In the genomic region with DNA sequence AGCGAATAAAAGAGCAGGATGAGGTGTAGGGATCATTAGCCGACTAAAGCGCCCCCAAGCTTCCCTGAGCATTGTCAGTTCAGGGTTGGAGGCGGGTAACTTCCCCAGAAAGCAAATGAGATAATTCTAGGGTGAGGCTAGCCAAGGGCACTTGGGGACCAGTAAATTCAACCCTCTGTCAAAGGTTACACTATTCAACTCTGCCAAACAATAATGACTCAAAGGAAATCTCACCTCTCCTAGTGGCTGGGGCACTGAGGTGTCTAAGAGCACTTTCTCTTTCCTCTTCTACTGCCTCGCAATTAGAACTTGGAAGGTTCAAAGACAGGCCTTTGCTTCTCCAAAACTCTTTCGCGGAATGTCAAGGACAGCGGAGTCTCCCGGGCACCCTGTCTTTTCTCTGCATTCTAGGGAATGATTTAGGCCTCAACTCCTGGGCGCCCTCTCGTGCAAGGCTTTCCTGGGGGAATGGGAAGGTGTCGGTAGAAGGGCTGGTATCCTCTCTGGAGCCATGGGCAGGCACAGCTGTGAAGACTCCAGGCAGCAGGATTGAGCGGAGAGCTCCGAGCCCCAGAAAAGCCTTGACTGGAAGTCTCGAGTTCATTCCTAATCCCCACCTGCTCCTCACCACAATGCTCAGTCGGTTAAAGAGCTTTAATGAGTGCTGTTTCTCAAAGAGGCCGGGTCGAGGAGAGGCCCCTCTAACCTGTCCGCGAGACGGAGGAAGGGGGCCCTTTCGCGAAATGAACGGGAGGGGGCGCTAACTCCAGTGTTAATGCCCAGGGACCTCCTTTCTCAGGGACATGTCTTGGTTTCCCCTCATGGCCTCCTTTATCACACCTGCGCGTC, we compare ENCODE assay signal across 17 cellular contexts. TPM values are rescaled to one million over a fixed set of nuclear protein-coding genes. Genes with fewer than 3 reads are reported as not detected.
DNase-seq lines count a peak whose midpoint lies in the region; ATAC-seq, FAIRE-seq and TF ChIP-seq lines count a peak whose summit lies in the region.
"Had no signal": no experiment of that assay in that cellular context is flagged by ENCODE, and none has a peak within 500 bp of the region (broad histone marks: within the 10 kb centered on the region; RNA-seq: fewer than 3 reads in every experiment).

No MANE protein-coding gene starts in this region.

- no peak overlapping the region for H2BK20ac ChIP-seq in IMR-90 (ENCODE audit: low read depth, low read length)
- no peak overlapping the region; the same call in 1 of the 2 replicates for H2BK20ac ChIP-seq in H1 (ENCODE audit: low read length)

- no peaks in the 10 kb centered on the region for H3K79me2 ChIP-seq in H1 (ENCODE audit: control insufficient read depth in 1 of 2, insufficient read depth in 2 of 2, low read length in 2 of 2)
- no peaks in the 10 kb centered on the region for H3K79me2 ChIP-seq in HepG2 (ENCODE audit: insufficient read depth, low read length)

- dilution Hi-C loops in IMR-90 (cut with HindIII; ENCODE audit: low sequenced_read_pairs, unreplicated experiment), result no loop called here

- no peak overlapping the region for H3K27ac ChIP-seq in IMR-90 (ENCODE audit: insufficient read depth, low read length)
- no peak overlapping the region for H3K27ac ChIP-seq in H1 (ENCODE audit: low read depth, low read length)
- H3K27ac ChIP-seq in gastroesophageal sphincter, result no peak overlapping the region
- no peak overlapping the region for H3K27ac ChIP-seq in HepG2 (ENCODE audit: extremely low read length, insufficient read depth, low read length)
- H3K27ac ChIP-seq: C4-2B, heart left ventricle had no signal

- 0 out of 2 replicates have a peak, but pooled peaks cover 4% of the 10 kb centered on the region for H3K9me3 ChIP-seq in IMR-90 (ENCODE audit: control insufficient read depth, insufficient read depth, low read length)
- no peaks in the 10 kb centered on the region for H3K9me3 ChIP-seq in H1 (ENCODE audit: insufficient read depth in 2 of 2, low read depth in 1 of 2, low read length in 1 of 2)
- H3K9me3 ChIP-seq in gastroesophageal sphincter, result peaks cover 0 to 5% (median 0%) of the 10 kb centered on the region in 3 donors
- H3K9me3 ChIP-seq in HepG2 (ENCODE audit: low read length), result no peaks in the 10 kb centered on the region
- H3K9me3 ChIP-seq: heart left ventricle had no signal

- TF ChIP-seq EP300 in H1 (IDR thresholded peaks at IDR 0.05; ENCODE audit: borderline replicate concordance in 1 of 2, low read depth in 2 of 2, low read length in 2 of 2), result no peak
- TF ChIP-seq EP300 in gastroesophageal sphincter (IDR thresholded peaks at IDR 0.05), result no peak
- TF ChIP-seq EP300 in HepG2 (IDR thresholded peaks at IDR 0.05; ENCODE audit: low read depth in 2 of 2, low read length in 2 of 2), result no peak
- TF ChIP-seq EP300 in HepG2 (CRISPR knock-in tag; IDR thresholded peaks at IDR 0.05; ENCODE audit: borderline replicate concordance), result no peak

- H3K79me1 ChIP-seq in IMR-90 (ENCODE audit: low read depth in 1 of 2, low read length in 2 of 2), result no peaks in the 10 kb centered on the region
- no peaks in the 10 kb centered on the region for H3K79me1 ChIP-seq in H1 (ENCODE audit: low read depth, low read length)

- intact Hi-C loops in IMR-90 (cut with micrococcal nuclease) (no loop called here), HepG2 (cut with micrococcal nuclease; ENCODE audit: unreplicated experiment) (no loop called here)

- in situ Hi-C loops in IMR-90 (cut with MboI; ENCODE audit: low sequenced_read_pairs) (no loop called here), HepG2 (cut with HindIII; ENCODE audit: extremely low pct_ligation_motif_present, low pct_unique_long_range_greater_than_20kb) (no loop called here)

- H4K5ac ChIP-seq in IMR-90 (ENCODE audit: low read depth, low read length) (no peak overlapping the region), H1 (ENCODE audit: insufficient read length, low read depth, low read length) (no peak overlapping the region)

- H4K91ac ChIP-seq in IMR-90 (ENCODE audit: insufficient read depth, low read depth, low read length), result no peak overlapping the region
- no peak overlapping the region for H4K91ac ChIP-seq in H1 (replicated peaks; ENCODE audit: insufficient read length, low read length)

- no peak overlapping the region for H2BK12ac ChIP-seq in H1 (ENCODE audit: low read depth, low read length)

- H3K18ac ChIP-seq in IMR-90 (ENCODE audit: low read depth, low read length) (no peak overlapping the region), H1 (ENCODE audit: extremely low read depth, low read length) (no peak overlapping the region)

- ATAC-seq in IMR-90 (ENCODE audit: low read depth) (no peak), gastroesophageal sphincter (no peak), HepG2 (no peak; the same call in 2 of the 3 replicates), GM21526 (IDR thresholded peaks at IDR 0.05; ENCODE audit: low FRiP score, unreplicated experiment) (no peak)
- ATAC-seq: heart left ventricle had no signal

- no peak overlapping the region for H3K4me3 Mint-ChIP-seq in neural crest cell
- H3K4me3 Mint-ChIP-seq: nephron; T-helper 1 cell treated with Interleukin-12 subunit alpha and Interleukin-12 subunit beta and Interleukin-4 antibody, amounts not matched to agents 30 μg/mL and 1 μg/mL, for 36 hours had no signal

- peak; percentile 58 for FAIRE-seq in H1 (lab: Jason Lieb, UNC)
- FAIRE-seq in HepG2 (lab: Jason Lieb, UNC), result no peak
- FAIRE-seq: G401.6 had no signal

- H3K9me1 ChIP-seq in IMR-90 (ENCODE audit: insufficient read depth, low read length), result no peaks in the 10 kb centered on the region

- no peaks in the 10 kb centered on the region for H3K4me1 ChIP-seq in IMR-90 (ENCODE audit: control insufficient read depth, insufficient read depth, low read length)
- H3K4me1 ChIP-seq in H1 (replicated peaks in 1 of 4; ENCODE audit: control insufficient read depth in 3 of 4, insufficient read depth in 4 of 4, low read length in 3 of 4), result peaks cover 16 to 47% (median 34%) of the 10 kb centered on the region in 4 experiments
- no peaks in the 10 kb centered on the region for H3K4me1 ChIP-seq in gastroesophageal sphincter
- H3K4me1 ChIP-seq in HepG2 (ENCODE audit: insufficient read depth, low read length), result no peaks in the 10 kb centered on the region
- H3K4me1 ChIP-seq: heart left ventricle had no signal

- H2AK9ac ChIP-seq in IMR-90 (replicated peaks; ENCODE audit: low read depth, low read length, poor library complexity), result no peak overlapping the region

- BruUV-seq in IMR-90 (replicated peaks; lab: Mats Ljungman, UMichigan), result no TSS peak
- no TSS peak for BruUV-seq in HepG2 (replicated peaks; lab: Mats Ljungman, UMichigan)

- CTCF ChIA-PET in IMR-90 (lab: Yijun Ruan, JAX) (no interaction called here), H1 (lab: Charles Lee; ENCODE audit: partially characterized antibody) (interaction anchor here (0.6 to 27.3 kb wide), 40 partner anchors 10 to 732 kb away, joined by 3 to 485 read pairs (median 4); a partner anchor contains a TSS), HepG2 (lab: Yijun Ruan, JAX; ENCODE audit: low intra/inter-chr PET ratio, low total read pairs) (no interaction called here)

- H3K4me2 ChIP-seq in IMR-90 (ENCODE audit: low read depth, low read length) (no peak overlapping the region), H1 (ENCODE audit: insufficient read depth in 1 of 2, low read depth in 2 of 2, low read length in 2 of 2) (peak overlapping the region; percentile 63 to 76), HepG2 (ENCODE audit: low read depth, low read length) (no peak overlapping the region)

- H3K9me3 Mint-ChIP-seq in neural crest cell, result no peaks in the 10 kb centered on the region

- TF ChIP-seq POLR2A in IMR-90 (IDR thresholded peaks at IDR 0.05; ENCODE audit: low read depth, low read length), result no peak
- no peak for TF ChIP-seq POLR2A in H1 (IDR thresholded peaks at IDR 0.05; ENCODE audit: control extremely low read depth in 1 of 2, low read depth in 2 of 2, low read length in 2 of 2)
- TF ChIP-seq POLR2A in gastroesophageal sphincter (IDR thresholded peaks at IDR 0.05), result no peak
- no peak for TF ChIP-seq POLR2A in HepG2 (IDR thresholded peaks at IDR 0.05; ENCODE audit: insufficient read depth in 1 of 2, low read depth in 2 of 2, low read length in 2 of 2)

- POLR2A ChIA-PET in IMR-90 (lab: Charles Lee; ENCODE audit: unreplicated experiment) (no interaction called here), H1 (lab: Charles Lee; ENCODE audit: partially characterized antibody) (interaction anchor here (1.1 to 1.6 kb wide), 4 partner anchors 10 to 21 kb away, joined by 3 read pairs; no protein-coding TSS in a partner anchor), HepG2 (lab: Yijun Ruan, JAX) (no interaction called here)

- H2BK120ac ChIP-seq in IMR-90 (ENCODE audit: low read depth, low read length) (no peak overlapping the region), H1 (replicated peaks; ENCODE audit: low read depth, low read length) (no peak overlapping the region)

- peaks cover 80% of the 10 kb centered on the region for H3K27me3 ChIP-seq in IMR-90 (ENCODE audit: control insufficient read depth, insufficient read depth, low read length)
- peaks cover 63 to 87% (median 80%) of the 10 kb centered on the region in 4 experiments for H3K27me3 ChIP-seq in H1 (replicated peaks in 1 of 4; ENCODE audit: control insufficient read depth in 3 of 4, extremely low read depth in 1 of 4, insufficient read depth in 3 of 4, low read length in 3 of 4)
- H3K27me3 ChIP-seq in gastroesophageal sphincter, result peaks cover 100% of the 10 kb centered on the region
- peaks cover 0 to 37% of the 10 kb centered on the region in 2 experiments; a peak in 3 of 5 replicates for H3K27me3 ChIP-seq in HepG2 (ENCODE audit: control insufficient read depth in 1 of 2, insufficient read depth in 2 of 2, low read length in 2 of 2)

- H4K8ac ChIP-seq in IMR-90 (ENCODE audit: low read depth in 2 of 2, low read length in 2 of 2) (no peak overlapping the region), H1 (ENCODE audit: extremely low read depth, insufficient read depth, low read length) (no peak overlapping the region)

- H3K4me3 ChIP-seq in GM12865 (ENCODE audit: low read depth, low read length) (no peak overlapping the region), IMR-90 (ENCODE audit: insufficient read depth, low read depth, low read length) (no peak overlapping the region), H1 (ENCODE audit: extremely low read depth in 1 of 4, insufficient read depth in 2 of 4, low read depth in 3 of 4, low read length in 4 of 4) (peak overlapping the region in 3 of 4 experiments; percentile 3 to 49 (median 21); a peak in 4 of 8 replicates), gastroesophageal sphincter (no peak overlapping the region), HepG2 (replicated peaks in 1 of 3; ENCODE audit: insufficient read depth in 1 of 3, low read depth in 2 of 3, low read length in 3 of 3) (no peak overlapping the region)
- H3K4me3 ChIP-seq: heart left ventricle, lung had no signal

- H3K23ac ChIP-seq in IMR-90 (ENCODE audit: low read depth, low read length), result no peak overlapping the region
- H3K23ac ChIP-seq in H1 (ENCODE audit: insufficient read length), result no peak overlapping the region

- no peaks in the 10 kb centered on the region; the same call in 1 of the 2 replicates for H3K23me2 ChIP-seq in H1 (ENCODE audit: low read depth, low read length)

- H3K36me3 Mint-ChIP-seq in neural crest cell (ENCODE audit: low read depth), result no peaks in the 10 kb centered on the region

- H4K20me1 ChIP-seq in IMR-90 (ENCODE audit: insufficient read depth, low read length), result no peaks in the 10 kb centered on the region; the same call in 1 of the 2 replicates
- H4K20me1 ChIP-seq in H1 (replicated peaks in 1 of 2; ENCODE audit: control insufficient read depth in 1 of 2, insufficient read depth in 2 of 2, low read length in 2 of 2), result peaks cover 0 to 2% of the 10 kb centered on the region in 2 experiments
- H4K20me1 ChIP-seq in HepG2 (ENCODE audit: insufficient read depth, low read length), result no peaks in the 10 kb centered on the region

- peak; percentile 8 for TF ChIP-seq CTCF in GM12865 (IDR thresholded peaks at IDR 0.05; ENCODE audit: insufficient read depth, low read depth, low read length, missing control alignments)
- 0 out of 2 replicates have a peak, but pooled peaks have one; percentile 5 for TF ChIP-seq CTCF in IMR-90 (conservative IDR thresholded peaks at IDR 0.05; ENCODE audit: low read depth, low read length)
- peak; percentile 81 to 87 (median 82) for TF ChIP-seq CTCF in H1 (IDR thresholded peaks at IDR 0.05; ENCODE audit: control extremely low read depth in 1 of 3, insufficient read depth in 1 of 3, low read depth in 1 of 3, low read length in 3 of 3)
- peak; percentile 38 for TF ChIP-seq CTCF in neural crest cell (conservative IDR thresholded peaks at IDR 0.05)
- no peak for TF ChIP-seq CTCF in gastroesophageal sphincter (IDR thresholded peaks at IDR 0.05)
- TF ChIP-seq CTCF in HepG2 (CRISPR knock-in tag; IDR thresholded peaks at IDR 0.05), result no peak

- peaks cover 98% of the 10 kb centered on the region for H3K27me3 Mint-ChIP-seq in neural crest cell (ENCODE audit: low read depth)

- no peak overlapping the region for H3K14ac ChIP-seq in IMR-90 (replicated peaks; ENCODE audit: low read depth, low read length)
- H3K14ac ChIP-seq in H1 (ENCODE audit: insufficient read length), result no peak overlapping the region

- TF ChIP-seq RAD21 in IMR-90 (IDR thresholded peaks at IDR 0.05; ENCODE audit: low read length) (no peak), H1 (IDR thresholded peaks at IDR 0.05 in 1 of 2, conservative IDR thresholded peaks at IDR 0.05 in 1 of 2; ENCODE audit: low read depth in 2 of 2, low read length in 2 of 2) (peak; percentile 64 to 67), HepG2 (CRISPR knock-in tag; IDR thresholded peaks at IDR 0.05) (no peak)

- no peak overlapping the region for H2AFZ ChIP-seq in IMR-90 (replicated peaks; ENCODE audit: low read length, poor library complexity)
- H2AFZ ChIP-seq in H1 (ENCODE audit: low read length), result no peak overlapping the region
- no peak overlapping the region for H2AFZ ChIP-seq in HepG2 (ENCODE audit: low read length)

- H3K27ac Mint-ChIP-seq in neural crest cell (ENCODE audit: unreplicated experiment), result no peak overlapping the region
- H3K27ac Mint-ChIP-seq: nephron; T-helper 1 cell treated with Interleukin-12 subunit alpha and Interleukin-12 subunit beta and Interleukin-4 antibody, amounts not matched to agents 30 μg/mL and 1 μg/mL, for 36 hours had no signal

- H2BK15ac ChIP-seq in IMR-90 (ENCODE audit: low read depth, low read length) (no peak overlapping the region), H1 (ENCODE audit: low read length) (no peak overlapping the region)

- H3K4me1 Mint-ChIP-seq in neural crest cell, result peaks cover 82% of the 10 kb centered on the region

- H2AK5ac ChIP-seq in IMR-90 (ENCODE audit: low read depth, low read length), result no peak overlapping the region
- H2AK5ac ChIP-seq in H1 (ENCODE audit: low read depth, low read length), result no peak overlapping the region

- H3K36me3 ChIP-seq in IMR-90 (ENCODE audit: control insufficient read depth, insufficient read depth, low read length), result no peaks in the 10 kb centered on the region
- H3K36me3 ChIP-seq in H1 (ENCODE audit: control insufficient read depth in 2 of 4, insufficient read depth in 4 of 4, low read length in 3 of 4), result no peaks in the 10 kb centered on the region
- H3K36me3 ChIP-seq in gastroesophageal sphincter, result no peaks in the 10 kb centered on the region
- no peaks in the 10 kb centered on the region for H3K36me3 ChIP-seq in HepG2 (replicated peaks in 1 of 2; ENCODE audit: control insufficient read depth in 1 of 2, insufficient read depth in 2 of 2, low read length in 2 of 2)
- H3K36me3 ChIP-seq: heart left ventricle had no signal

- H3K9ac ChIP-seq in IMR-90 (ENCODE audit: low read depth, low read length) (no peak overlapping the region), H1 (replicated peaks in 1 of 4; ENCODE audit: extremely low read depth in 1 of 4, low read depth in 3 of 4, low read length in 3 of 4) (no peak overlapping the region), HepG2 (ENCODE audit: insufficient read depth, low read depth, low read length) (no peak overlapping the region)

- no peak overlapping the region for H3K56ac ChIP-seq in IMR-90 (ENCODE audit: extremely low read depth, insufficient read depth, low read length)
- H3K56ac ChIP-seq in H1 (replicated peaks; ENCODE audit: insufficient read length, low read depth, low read length), result no peak overlapping the region

- DNase-seq in GM12865 (ENCODE audit: low read depth) (no peak), IMR-90 (no peak), H1 (ENCODE audit: low read depth in 1 of 2, low spot score in 2 of 2) (peak in 1 of 2 experiments; percentile 96), neural crest cell (ENCODE audit: low read depth, low spot score) (no peak), OCI-M2 (lab: John Stamatoyannopoulos, UW; ENCODE audit: unreplicated experiment) (no peak), HepG2 (ENCODE audit: low spot score) (no peak)
- DNase-seq: activated effector memory CD4-positive, alpha-beta T cell treated with Interleukin-2 at 50 U/mL for 16 hours; heart left ventricle; NCI-H1436 treated with DMSO at 0.1 percent for 48 hours; NCI-H510A had no signal

- 20% methylated on average over 1 of the region's 27 CpGs; no CpG with 5 or more reads in 1 of the 2 experiments for whole genome bisulfite sequencing in IMR-90 (ENCODE audit: extremely low coverage in 2 of 2, insufficient read length in 1 of 2), 2 experiments
- WGBS in H1 (ENCODE audit: extremely low coverage in 1 of 2, insufficient coverage in 1 of 2, insufficient read length in 1 of 2, insufficient replicate concordance in 2 of 2, low coverage in 1 of 2, low lambda C conversion rate in 2 of 2, missing lambda C conversion rate in 1 of 2), 2 experiments, result 21% methylated on average over 20 of the region's 27 CpGs; no CpG with 5 or more reads in 1 of the 2 experiments
- WGBS in gastroesophageal sphincter (ENCODE audit: low coverage in 1 of 2), 2 donors, result 6 to 23% methylated on average over 4 to 14 of the region's 27 CpGs
- 58% methylated on average over 23 of the region's 27 CpGs for WGBS in HepG2 (ENCODE audit: low lambda C conversion rate)

- H3K4ac ChIP-seq in IMR-90 (ENCODE audit: low read depth, low read length), result no peak overlapping the region
- no peak overlapping the region for H3K4ac ChIP-seq in H1 (replicated peaks; ENCODE audit: insufficient read length, low read depth, low read length)

- H2BK5ac ChIP-seq in IMR-90 (ENCODE audit: low read depth, low read length, poor library complexity, severe bottlenecking), result no peak overlapping the region
- H2BK5ac ChIP-seq in H1 (ENCODE audit: low read depth, low read length), result no peak overlapping the region

RNA-seq across cellular contexts. Expression of a gene that starts 21.9 kb away (rescaled TPM):
- total RNA-seq in IMR-90 (2012; rRNA removed) (not detected in 2 replicates), neural crest cell (4.5 and 6.1 TPM in 2 replicates), gastroesophageal sphincter (under 1 TPM in 1 of 4 donors, not detected in 3; 0.13 TPM), HepG2 (2016; rRNA removed; fragmentation: Illumina TruSeq; extraction: Trizol) (not detected in 2 replicates)
- polyA plus RNA-seq in IMR-90 (2012; rRNA removed) (not detected in 2 replicates), H1 (2011; rRNA removed) (0.03 and 0.31 TPM in 2 replicates), HepG2 (2011; rRNA removed) (not detected in 2 replicates)
- polyA plus RNA-seq in IMR-90 (2012; cell fraction: cytosol; rRNA removed), result not detected in 2 replicates
- not detected in 2 replicates for polyA plus RNA-seq in IMR-90 (2012; cell fraction: nucleus; rRNA removed; ENCODE audit: low replicate concordance)
- total RNA-seq in H1 (2021; fragmentation: NEBNext Ultra II Directional; extraction: Animal tissue kit (Norgen Biotek cat#: 25700)), result 0.13 TPM in 1 of 2 replicates, not detected in the other
- 0.08 TPM for polyA plus RNA-seq in H1 (2011; cell fraction: cytosol; rRNA removed)
- polyA plus RNA-seq in H1 (2011; cell fraction: nucleus; rRNA removed), result 0.27 TPM
- 0.27 TPM in 1 of 4 replicates, not detected in the others for polyA plus RNA-seq in H1 (2012, experiment 1 of 2)
- polyA plus RNA-seq in H1 (2012, experiment 2 of 2), result 0.08 TPM
- polyA plus RNA-seq in H1 (2013, experiment 1 of 2), result 0.06 TPM
- polyA plus RNA-seq in H1 (2013, experiment 2 of 2), result 0.06 TPM
- not detected in 2 replicates for polyA minus RNA-seq in H1 (2011; rRNA and poly(A)+ RNA removed)
- polyA minus RNA-seq in H1 (2011; cell fraction: cytosol; rRNA and poly(A)+ RNA removed), result not detected
- 0.60 TPM for polyA minus RNA-seq in H1 (2011; cell fraction: nucleus; rRNA and poly(A)+ RNA removed)
- total RNA-seq in HepG2 (2016; cell fraction: cytosol; rRNA removed; fragmentation: Illumina TruSeq; extraction: Trizol; ENCODE audit: low read depth), result not detected in 2 replicates
- not detected in 2 replicates for total RNA-seq in HepG2 (2016; cell fraction: insoluble cytoplasmic fraction; rRNA removed; fragmentation: Illumina TruSeq; extraction: Trizol)
- not detected in 2 replicates for total RNA-seq in HepG2 (2016; cell fraction: membrane; rRNA removed; fragmentation: Illumina TruSeq; extraction: Trizol)
- total RNA-seq in HepG2 (2016; cell fraction: nucleus; rRNA removed; fragmentation: Illumina TruSeq; extraction: Trizol), result not detected in 2 replicates
- polyA plus RNA-seq in HepG2 (2011; cell fraction: cytosol; rRNA removed), result not detected in 2 replicates
- polyA plus RNA-seq in HepG2 (2011; cell fraction: nucleus; rRNA removed), result not detected in 2 replicates
- not detected in 2 replicates for polyA plus RNA-seq in HepG2 (2012)
- not detected in 2 replicates for polyA plus RNA-seq in HepG2 (2016; cell fraction: cytosol; fragmentation: Illumina TruSeq; extraction: Trizol; ENCODE audit: low read depth)
- not detected in 2 replicates for polyA plus RNA-seq in HepG2 (2016; cell fraction: insoluble cytoplasmic fraction; fragmentation: Illumina TruSeq; extraction: Trizol; ENCODE audit: low read depth)
- polyA plus RNA-seq in HepG2 (2016; cell fraction: membrane; fragmentation: Illumina TruSeq; extraction: Trizol; ENCODE audit: low read depth), result not detected in 2 replicates
- not detected in 2 replicates for polyA plus RNA-seq in HepG2 (2016; cell fraction: nucleus; fragmentation: Illumina TruSeq; extraction: Trizol; ENCODE audit: insufficient read depth, low read depth)
- not detected in 2 replicates for polyA minus RNA-seq in HepG2 (2011; rRNA and poly(A)+ RNA removed; ENCODE audit: low replicate concordance)
- polyA minus RNA-seq in HepG2 (2011; cell fraction: cytosol; rRNA and poly(A)+ RNA removed), result not detected in 2 replicates
- not detected in 2 replicates for polyA minus RNA-seq in HepG2 (2011; cell fraction: nucleus; rRNA and poly(A)+ RNA removed)
- total RNA-seq: heart left ventricle, lung had no signal
- polyA plus RNA-seq: heart left ventricle, lung had no signal

RNA-seq across cellular contexts. Expression of a gene that starts 24.7 kb away (rescaled TPM):
- total RNA-seq in IMR-90 (2012; rRNA removed), result not detected in 2 replicates
- polyA plus RNA-seq in IMR-90 (2012; rRNA removed), result not detected in 2 replicates
- 0.01 TPM in 1 of 2 replicates, not detected in the other for polyA plus RNA-seq in IMR-90 (2012; cell fraction: cytosol; rRNA removed)
- polyA plus RNA-seq in IMR-90 (2012; cell fraction: nucleus; rRNA removed; ENCODE audit: low replicate concordance), result 0.01 TPM in 1 of 2 replicates, not detected in the other
- 1.5 and 2.2 TPM in 2 replicates for total RNA-seq in H1 (2021; fragmentation: NEBNext Ultra II Directional; extraction: Animal tissue kit (Norgen Biotek cat#: 25700))
- 0.80 and 3.6 TPM in 2 replicates for polyA plus RNA-seq in H1 (2011; rRNA removed)
- 1.7 TPM for polyA plus RNA-seq in H1 (2011; cell fraction: cytosol; rRNA removed)
- polyA plus RNA-seq in H1 (2011; cell fraction: nucleus; rRNA removed), result 2.7 TPM
- 0.27 to 0.77 TPM (median 0.60 TPM) in 4 replicates for polyA plus RNA-seq in H1 (2012, experiment 1 of 2)
- 0.08 TPM for polyA plus RNA-seq in H1 (2012, experiment 2 of 2)
- polyA plus RNA-seq in H1 (2013, experiment 1 of 2), result 1.4 TPM
- 0.75 TPM for polyA plus RNA-seq in H1 (2013, experiment 2 of 2)
- 0.07 and 0.47 TPM in 2 replicates for polyA minus RNA-seq in H1 (2011; rRNA and poly(A)+ RNA removed)
- polyA minus RNA-seq in H1 (2011; cell fraction: cytosol; rRNA and poly(A)+ RNA removed), result 1.6 TPM
- polyA minus RNA-seq in H1 (2011; cell fraction: nucleus; rRNA and poly(A)+ RNA removed), result 2.4 TPM
- total RNA-seq in neural crest cell, result 54.3 and 64.5 TPM in 2 replicates
- under 1 TPM in 2 of 4 donors, not detected in 2; 0.08 to 0.27 TPM for total RNA-seq in gastroesophageal sphincter
- not detected in 2 replicates for total RNA-seq in HepG2 (2016; rRNA removed; fragmentation: Illumina TruSeq; extraction: Trizol)
- not detected in 2 replicates for total RNA-seq in HepG2 (2016; cell fraction: cytosol; rRNA removed; fragmentation: Illumina TruSeq; extraction: Trizol; ENCODE audit: low read depth)
- not detected in 2 replicates for total RNA-seq in HepG2 (2016; cell fraction: insoluble cytoplasmic fraction; rRNA removed; fragmentation: Illumina TruSeq; extraction: Trizol)
- total RNA-seq in HepG2 (2016; cell fraction: membrane; rRNA removed; fragmentation: Illumina TruSeq; extraction: Trizol), result not detected in 2 replicates
- not detected in 2 replicates for total RNA-seq in HepG2 (2016; cell fraction: nucleus; rRNA removed; fragmentation: Illumina TruSeq; extraction: Trizol)
- polyA plus RNA-seq in HepG2 (2011; rRNA removed), result not detected in 2 replicates
- polyA plus RNA-seq in HepG2 (2011; cell fraction: cytosol; rRNA removed), result not detected in 2 replicates
- not detected in 2 replicates for polyA plus RNA-seq in HepG2 (2011; cell fraction: nucleus; rRNA removed)
- polyA plus RNA-seq in HepG2 (2012), result not detected in 2 replicates
- polyA plus RNA-seq in HepG2 (2016; cell fraction: cytosol; fragmentation: Illumina TruSeq; extraction: Trizol; ENCODE audit: low read depth), result not detected in 2 replicates
- polyA plus RNA-seq in HepG2 (2016; cell fraction: insoluble cytoplasmic fraction; fragmentation: Illumina TruSeq; extraction: Trizol; ENCODE audit: low read depth), result not detected in 2 replicates
- not detected in 2 replicates for polyA plus RNA-seq in HepG2 (2016; cell fraction: membrane; fragmentation: Illumina TruSeq; extraction: Trizol; ENCODE audit: low read depth)
- not detected in 2 replicates for polyA plus RNA-seq in HepG2 (2016; cell fraction: nucleus; fragmentation: Illumina TruSeq; extraction: Trizol; ENCODE audit: insufficient read depth, low read depth)
- polyA minus RNA-seq in HepG2 (2011; rRNA and poly(A)+ RNA removed; ENCODE audit: low replicate concordance), result not detected in 2 replicates
- polyA minus RNA-seq in HepG2 (2011; cell fraction: cytosol; rRNA and poly(A)+ RNA removed), result not detected in 2 replicates
- polyA minus RNA-seq in HepG2 (2011; cell fraction: nucleus; rRNA and poly(A)+ RNA removed), result not detected in 2 replicates
- total RNA-seq: lung had no signal
- polyA plus RNA-seq: heart left ventricle had no signal

Comparison
In these comparisons a context has a peak if more than half of its experiments do, and no peak if none do; other contexts are left out.
1. H3K4me3 ChIP-seq: peak in H1 (3 of 4); none in GM12865 (single experiment), IMR-90 (single experiment), gastroesophageal sphincter (0 of 2) and HepG2 (0 of 3).
2. CTCF ChIP-seq: peak in GM12865 (single experiment), IMR-90 (single experiment), H1 (3 of 3) and neural crest cell (single experiment); none in gastroesophageal sphincter (0 of 4) and HepG2 (single experiment).
3. H3K4me2 ChIP-seq: peak in H1 (2 of 2); none in IMR-90 (single experiment) and HepG2 (single experiment).
4. RNA of a gene that starts 24.7 kb away (total RNA-seq): 54.3 to 64.5 TPM in neural crest cell; 1.5 to 2.2 TPM in H1, 0.08 to 0.27 TPM in gastroesophageal sphincter, not detected in IMR-90 and not detected in HepG2; every median in the first group is over 10 times any median in the second.